ENCODE assay signal across 11 cellular contexts in the genomic region with DNA sequence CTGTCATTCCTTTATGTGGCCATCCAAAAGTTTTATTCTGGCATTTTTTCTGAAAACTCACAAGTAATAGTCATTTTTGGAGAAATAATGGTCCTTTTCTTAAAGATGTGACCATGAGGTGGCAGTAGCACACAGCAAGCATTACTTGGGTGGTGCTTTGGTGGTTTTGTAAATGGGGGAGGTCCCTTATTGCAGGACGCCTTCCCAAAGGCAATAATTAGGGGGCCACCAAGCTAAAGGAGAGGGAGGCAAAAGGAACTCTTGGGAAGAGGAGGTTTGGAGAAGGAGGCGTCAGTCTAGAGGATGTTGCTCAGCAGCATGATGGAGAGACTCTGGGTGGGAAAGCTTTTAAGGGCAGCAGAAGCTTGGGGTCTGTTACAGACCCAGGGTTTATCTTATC.
DNase-seq lines count a peak whose midpoint lies in the region; ATAC-seq and TF ChIP-seq lines count a peak whose summit lies in the region.
"Had no signal": no experiment of that assay in that cellular context is flagged by ENCODE, and none has a peak within 500 bp of the region (broad histone marks: within the 10 kb centered on the region; RNA-seq: fewer than 3 reads in every experiment).

No MANE protein-coding gene starts in this region.

- H3K9me3 Mint-ChIP-seq in activated T-helper 2 cell treated with anti-CD3 and anti-CD28 coated beads, Interferon-gamma antibody, Interleukin-2, Interleukin-4, amounts not matched to agents 10 μg/mL and 5 μg/mL and 100 μg/mL, durations not matched to agents 14 hours and 24 hours and 36 hours = no peaks in the 10 kb centered on the region

- no peak overlapping the region for H3K27ac ChIP-seq in psoas muscle

- H3K36me3 Mint-ChIP-seq in activated T-helper 2 cell treated with anti-CD3 and anti-CD28 coated beads, Interferon-gamma antibody, Interleukin-2, Interleukin-4, amounts not matched to agents 10 μg/mL and 5 μg/mL and 100 μg/mL, durations not matched to agents 14 hours and 24 hours and 36 hours (ENCODE audit: low read depth) = no peaks in the 10 kb centered on the region
- H3K36me3 Mint-ChIP-seq: activated naive CD4-positive, alpha-beta T cell treated with anti-CD3 and anti-CD28 coated beads, Interleukin-2, amount 50 U/mL, for 72 hours had no signal

- H3K9me3 ChIP-seq in psoas muscle = no peaks in the 10 kb centered on the region

- H3K27me3 ChIP-seq in psoas muscle (ENCODE audit: insufficient read depth in 3 of 3, low read length in 2 of 3) = no peaks in the 10 kb centered on the region

- ATAC-seq in psoas muscle (no peak), GM19395 (IDR thresholded peaks at IDR 0.05; ENCODE audit: unreplicated experiment) (no peak)
- ATAC-seq: activated naive CD4-positive, alpha-beta T cell treated with anti-CD3 and anti-CD28 coated beads, Interleukin-2, amount 50 U/mL, for 72 hours had no signal

- no peak overlapping the region for H3K27ac Mint-ChIP-seq in activated T-helper 2 cell treated with anti-CD3 and anti-CD28 coated beads, Interferon-gamma antibody, Interleukin-2, Interleukin-4, amounts not matched to agents 10 μg/mL and 5 μg/mL and 100 μg/mL, durations not matched to agents 14 hours and 24 hours and 36 hours
- H3K27ac Mint-ChIP-seq: activated naive CD4-positive, alpha-beta T cell treated with anti-CD3 and anti-CD28 coated beads, Interleukin-2, amount 50 U/mL, for 72 hours; B cell had no signal

- H3K27me3 Mint-ChIP-seq in activated T-helper 2 cell treated with anti-CD3 and anti-CD28 coated beads, Interferon-gamma antibody, Interleukin-2, Interleukin-4, amounts not matched to agents 10 μg/mL and 5 μg/mL and 100 μg/mL, durations not matched to agents 14 hours and 24 hours and 36 hours (ENCODE audit: low read depth) = no peaks in the 10 kb centered on the region
- H3K27me3 Mint-ChIP-seq: B cell had no signal

- H3K36me3 ChIP-seq in psoas muscle (ENCODE audit: insufficient read depth in 1 of 2, low read depth in 1 of 2) = no peaks in the 10 kb centered on the region

- H3K4me3 ChIP-seq in psoas muscle = no peak overlapping the region

- intact Hi-C loops in psoas muscle (cut with DNase I) = no loop called here
- intact Hi-C loops in activated T-helper 2 cell treated with anti-CD3 and anti-CD28 coated beads, Interferon-gamma antibody, Interleukin-2, Interleukin-4, amounts not matched to agents 10 μg/mL and 5 μg/mL and 100 μg/mL, durations not matched to agents 14 hours and 24 hours and 36 hours (cut with micrococcal nuclease) = no loop called here

- TF ChIP-seq CTCF in psoas muscle (IDR thresholded peaks at IDR 0.05) = peak; percentile 6

- H3K4me1 Mint-ChIP-seq in activated T-helper 2 cell treated with anti-CD3 and anti-CD28 coated beads, Interferon-gamma antibody, Interleukin-2, Interleukin-4, amounts not matched to agents 10 μg/mL and 5 μg/mL and 100 μg/mL, durations not matched to agents 14 hours and 24 hours and 36 hours (ENCODE audit: low read depth) = no peaks in the 10 kb centered on the region
- H3K4me1 Mint-ChIP-seq: B cell had no signal

- no peaks in the 10 kb centered on the region for H3K4me1 ChIP-seq in psoas muscle

- no peak overlapping the region for H3K4me3 Mint-ChIP-seq in activated T-helper 2 cell treated with anti-CD3 and anti-CD28 coated beads, Interferon-gamma antibody, Interleukin-2, Interleukin-4, amounts not matched to agents 10 μg/mL and 5 μg/mL and 100 μg/mL, durations not matched to agents 14 hours and 24 hours and 36 hours (ENCODE audit: low read depth)
- H3K4me3 Mint-ChIP-seq: B cell had no signal

- WGBS in psoas muscle, 3 donors = 16 to 20% (median 17%) methylated on average over 2 of the region's 2 CpGs

- DNase-seq in NCI-H524 (lab: John Stamatoyannopoulos, UW) = peak; percentile 13 to 14
- no peak for DNase-seq in NCI-H524 treated with DMSO at 0.1 percent for 48 hours (lab: John Stamatoyannopoulos, UW)
- peak; percentile 38 for DNase-seq in NCI-H146 treated with DMSO at 0.1 percent for 48 hours (lab: John Stamatoyannopoulos, UW; ENCODE audit: unreplicated experiment)
- DNase-seq in ecto neural progenitor cell (ENCODE audit: low spot score) = peak; percentile 50
- DNase-seq in psoas muscle = no peak
- no peak for DNase-seq in activated T-helper 2 cell treated with anti-CD3 and anti-CD28 coated beads, Interferon-gamma antibody, Interleukin-2, Interleukin-4, amounts not matched to agents 10 μg/mL and 5 μg/mL and 100 μg/mL, durations not matched to agents 14 hours and 24 hours and 36 hours (ENCODE audit: low spot score)
- no peak for DNase-seq in NCI-H774 (lab: John Stamatoyannopoulos, UW)
- DNase-seq: small intestine had no signal

Comparison
In these comparisons a context has a peak if more than half of its experiments do, and no peak if none do; other contexts are left out.
1. DNase-seq: peak in NCI-H524 (2 of 2), NCI-H146 treated with DMSO at 0.1 percent for 48 hours (single experiment) and ecto neural progenitor cell (single experiment); none in NCI-H524 treated with DMSO at 0.1 percent for 48 hours (single experiment), psoas muscle (0 of 2), activated T-helper 2 cell treated with anti-CD3 and anti-CD28 coated beads, Interferon-gamma antibody, Interleukin-2, Interleukin-4, amounts not matched to agents 10 μg/mL and 5 μg/mL and 100 μg/mL, durations not matched to agents 14 hours and 24 hours and 36 hours (single experiment) and NCI-H774 (single experiment).